Comparison of ENCODE assay signal across 8 cellular contexts in genomic region chr21:38159355-38159754, GRCh38.
DNase-seq lines count a peak whose midpoint lies in the region; ATAC-seq and TF ChIP-seq lines count a peak whose summit lies in the region.

No MANE protein-coding gene starts in this region.

- TF ChIP-seq POLR2A in gastroesophageal sphincter (IDR thresholded peaks at IDR 0.05) = no peak

- no peaks in the 10 kb centered on the region for H3K36me3 ChIP-seq in PC-9 (ENCODE audit: low read depth)
- no peaks in the 10 kb centered on the region for H3K36me3 ChIP-seq in gastroesophageal sphincter
- H3K36me3 ChIP-seq in psoas muscle (ENCODE audit: insufficient read depth in 1 of 2, low read depth in 1 of 2) = no peaks in the 10 kb centered on the region

- H3K27me3 ChIP-seq in PC-9 (ENCODE audit: insufficient read depth, low read depth) (no peaks in the 10 kb centered on the region; the same call in 1 of the 2 replicates), gastroesophageal sphincter (no peaks in the 10 kb centered on the region), psoas muscle (ENCODE audit: insufficient read depth in 3 of 3, low read length in 2 of 3) (peaks cover 0 to 15% (median 2%) of the 10 kb centered on the region in 3 donors)

- intact Hi-C loops in PC-9 (cut with micrococcal nuclease; ENCODE audit: unreplicated experiment) (loop anchor here (1.0 kb wide), 2 partner anchors 193 to 197 kb away; no protein-coding TSS in a partner anchor), psoas muscle (cut with DNase I) (loop anchor here in 1 of 2 donors (1.0 kb wide), 1 partner anchor 193 kb away; no protein-coding TSS in a partner anchor)

- H3K4me3 ChIP-seq in PC-9 (no peak overlapping the region), gastroesophageal sphincter (no peak overlapping the region), psoas muscle (no peak overlapping the region)

- no peaks in the 10 kb centered on the region for H3K79me2 ChIP-seq in PC-9 (ENCODE audit: low read depth)

- H4K20me1 ChIP-seq in PC-9 (ENCODE audit: insufficient read depth) = no peaks in the 10 kb centered on the region

- 13 to 33% methylated on average over 1 to 3 of the region's 3 CpGs for WGBS in gastroesophageal sphincter (ENCODE audit: low coverage in 1 of 2), 2 donors
- WGBS in psoas muscle, 3 donors = 12 to 21% (median 13%) methylated on average over 3 of the region's 3 CpGs

- peak; percentile 16 for DNase-seq in DMS153 treated with DMSO at 0.1 percent for 48 hours (lab: John Stamatoyannopoulos, UW; ENCODE audit: unreplicated experiment)
- DNase-seq in HT-29 (ENCODE audit: low spot score) = peak; percentile 43
- DNase-seq in PC-9 = peak in 1 of 2 experiments; percentile 21
- DNase-seq in activated T-helper 1 cell treated with Interleukin-2 at 50 U/mL for 16 hours (ENCODE audit: low read depth) = peak; percentile 12
- peak in 1 of 2 donors; percentile 35 for DNase-seq in psoas muscle
- DNase-seq in NCI-H2227 (lab: John Stamatoyannopoulos, UW; ENCODE audit: unreplicated experiment) = no peak

- H3K27ac ChIP-seq in PC-9 (no peak overlapping the region), gastroesophageal sphincter (no peak overlapping the region), psoas muscle (no peak overlapping the region)

- H3K9me3 ChIP-seq in PC-9 (ENCODE audit: insufficient read depth, low read depth) (no peaks in the 10 kb centered on the region), gastroesophageal sphincter (no peaks in the 10 kb centered on the region), psoas muscle (no peaks in the 10 kb centered on the region)

- CTCF ChIA-PET in PC-9 (lab: Charles Lee) = no interaction called here

- H2AFZ ChIP-seq in PC-9 = no peak overlapping the region

- TF ChIP-seq EP300 in gastroesophageal sphincter (IDR thresholded peaks at IDR 0.05) = no peak

- ATAC-seq in gastroesophageal sphincter = no peak
- no peak for ATAC-seq in psoas muscle
- no peak for ATAC-seq in GM18858 (IDR thresholded peaks at IDR 0.05; ENCODE audit: unreplicated experiment)

- H3K9me2 ChIP-seq in PC-9 (ENCODE audit: insufficient read depth) = no peaks in the 10 kb centered on the region

- no TSS peak for BruUV-seq in PC-9 (replicated peaks; lab: Mats Ljungman, UMichigan)

- POLR2A ChIA-PET in PC-9 (lab: Charles Lee; ENCODE audit: unreplicated experiment) = no interaction called here

- H3K4me1 ChIP-seq in PC-9 (replicated peaks; ENCODE audit: insufficient read depth) (no peaks in the 10 kb centered on the region), gastroesophageal sphincter (no peaks in the 10 kb centered on the region), psoas muscle (no peaks in the 10 kb centered on the region)

- H3K4me2 ChIP-seq in PC-9 = no peak overlapping the region

- no peaks in the 10 kb centered on the region for H3F3A ChIP-seq in PC-9 (ENCODE audit: insufficient read depth, low read depth)

- peak; percentile 72 for TF ChIP-seq CTCF in PC-9 (conservative IDR thresholded peaks at IDR 0.05)
- TF ChIP-seq CTCF in gastroesophageal sphincter (IDR thresholded peaks at IDR 0.05) = peak; percentile 17 to 57 (median 46)
- peak; percentile 63 for TF ChIP-seq CTCF in psoas muscle (IDR thresholded peaks at IDR 0.05)
